Comparison of ENCODE assay signal across 8 cellular contexts in genomic region chr15:70196314-70197291, GRCh38.
DNase-seq lines count a peak whose midpoint lies in the region; ATAC-seq and TF ChIP-seq lines count a peak whose summit lies in the region.

No MANE protein-coding gene starts in this region.

- ATAC-seq in HG02981 (IDR thresholded peaks at IDR 0.05; ENCODE audit: unreplicated experiment) = peak; percentile 83

- H3K27ac ChIP-seq in right atrium auricular region = peak overlapping the region; percentile 10 to 39

- H3K27ac Mint-ChIP-seq in activated naive CD4-positive, alpha-beta T cell treated with anti-CD3 and anti-CD28 coated beads for 36 hours = peak overlapping the region; percentile 63
- peak overlapping the region; percentile 64 for H3K27ac Mint-ChIP-seq in activated CD4-positive, alpha-beta memory T cell treated with anti-CD3 and anti-CD28 coated beads for 36 hours

- H3K9me3 Mint-ChIP-seq in activated naive CD4-positive, alpha-beta T cell treated with anti-CD3 and anti-CD28 coated beads for 36 hours = no peaks in the 10 kb centered on the region
- peaks cover 3% of the 10 kb centered on the region for H3K9me3 Mint-ChIP-seq in activated CD4-positive, alpha-beta memory T cell treated with anti-CD3 and anti-CD28 coated beads for 36 hours

- H3K4me1 ChIP-seq in right atrium auricular region = peaks cover 0 to 16% of the 10 kb centered on the region in 2 donors

- H3K4me3 ChIP-seq in right atrium auricular region = no peak overlapping the region

- CTCF ChIA-PET in activated naive CD4-positive, alpha-beta T cell treated with anti-CD3 and anti-CD28 coated beads for 36 hours (lab: Charles Lee) = interaction anchor here (0.5 kb wide), 1 partner anchor 475 kb away, joined by 3 read pairs; no protein-coding TSS in a partner anchor
- CTCF ChIA-PET in activated CD4-positive, alpha-beta memory T cell treated with anti-CD3 and anti-CD28 coated beads for 36 hours (lab: Charles Lee) = no interaction called here

- POLR2A ChIA-PET in activated CD4-positive, alpha-beta memory T cell treated with anti-CD3 and anti-CD28 coated beads for 36 hours (lab: Charles Lee) = no interaction called here

- H3K4me3 Mint-ChIP-seq in activated naive CD4-positive, alpha-beta T cell treated with anti-CD3 and anti-CD28 coated beads for 36 hours = no peak overlapping the region
- no peak overlapping the region for H3K4me3 Mint-ChIP-seq in activated CD4-positive, alpha-beta memory T cell treated with anti-CD3 and anti-CD28 coated beads for 36 hours

- no peaks in the 10 kb centered on the region for H3K36me3 ChIP-seq in right atrium auricular region

- no peaks in the 10 kb centered on the region for H3K27me3 Mint-ChIP-seq in activated naive CD4-positive, alpha-beta T cell treated with anti-CD3 and anti-CD28 coated beads for 36 hours (ENCODE audit: low read depth)
- no peaks in the 10 kb centered on the region for H3K27me3 Mint-ChIP-seq in activated CD4-positive, alpha-beta memory T cell treated with anti-CD3 and anti-CD28 coated beads for 36 hours

- DNase-seq in activated naive CD4-positive, alpha-beta T cell treated with anti-CD3 and anti-CD28 coated beads for 36 hours = peak; percentile 46
- DNase-seq in activated naive CD4-positive, alpha-beta T cell (lab: John Stamatoyannopoulos, UW) = no peak
- DNase-seq in NCI-H2196 treated with DMSO at 0.1 percent for 48 hours (lab: John Stamatoyannopoulos, UW; ENCODE audit: unreplicated experiment) (peak; percentile 88), right atrium auricular region (ENCODE audit: low spot score) (no peak), foreskin melanocyte (no peak)
- peak; percentile 85 for DNase-seq in activated CD4-positive, alpha-beta memory T cell treated with anti-CD3 and anti-CD28 coated beads for 36 hours
- peak; percentile 61 for DNase-seq in stimulated activated CD4-positive, alpha-beta T cell treated with anti-CD3 and anti-CD28 coated beads, Interleukin-15, amount 100 ng/mL, for 24 hours

- no peaks in the 10 kb centered on the region for H3K4me1 Mint-ChIP-seq in activated naive CD4-positive, alpha-beta T cell treated with anti-CD3 and anti-CD28 coated beads for 36 hours (ENCODE audit: low read depth)
- peaks cover 11% of the 10 kb centered on the region for H3K4me1 Mint-ChIP-seq in activated CD4-positive, alpha-beta memory T cell treated with anti-CD3 and anti-CD28 coated beads for 36 hours (ENCODE audit: low read depth)

- H3K27me3 ChIP-seq in right atrium auricular region = no peaks in the 10 kb centered on the region

- H3K9me3 ChIP-seq in right atrium auricular region = peaks cover 0 to 6% of the 10 kb centered on the region in 2 donors

- intact Hi-C loops in activated naive CD4-positive, alpha-beta T cell treated with anti-CD3 and anti-CD28 coated beads for 36 hours (cut with micrococcal nuclease) = no loop called here
- intact Hi-C loops in activated CD4-positive, alpha-beta memory T cell treated with anti-CD3 and anti-CD28 coated beads for 36 hours (cut with micrococcal nuclease) = no loop called here

- H3K36me3 Mint-ChIP-seq in activated naive CD4-positive, alpha-beta T cell treated with anti-CD3 and anti-CD28 coated beads for 36 hours (ENCODE audit: low read depth) = no peaks in the 10 kb centered on the region
- no peaks in the 10 kb centered on the region for H3K36me3 Mint-ChIP-seq in activated CD4-positive, alpha-beta memory T cell treated with anti-CD3 and anti-CD28 coated beads for 36 hours

- TF ChIP-seq CTCF in right atrium auricular region (IDR thresholded peaks at IDR 0.05) = no peak

Comparison
In these comparisons a context has a peak if more than half of its experiments do, and no peak if none do; other contexts are left out.
1. DNase-seq: peak in activated naive CD4-positive, alpha-beta T cell treated with anti-CD3 and anti-CD28 coated beads for 36 hours (single experiment), NCI-H2196 treated with DMSO at 0.1 percent for 48 hours (single experiment), activated CD4-positive, alpha-beta memory T cell treated with anti-CD3 and anti-CD28 coated beads for 36 hours (single experiment) and stimulated activated CD4-positive, alpha-beta T cell treated with anti-CD3 and anti-CD28 coated beads, Interleukin-15, amount 100 ng/mL, for 24 hours (single experiment); none in activated naive CD4-positive, alpha-beta T cell (0 of 4), right atrium auricular region (single experiment) and foreskin melanocyte (single experiment).